Comparison of ENCODE assay signal across 1 cellular context in the genomic region with DNA sequence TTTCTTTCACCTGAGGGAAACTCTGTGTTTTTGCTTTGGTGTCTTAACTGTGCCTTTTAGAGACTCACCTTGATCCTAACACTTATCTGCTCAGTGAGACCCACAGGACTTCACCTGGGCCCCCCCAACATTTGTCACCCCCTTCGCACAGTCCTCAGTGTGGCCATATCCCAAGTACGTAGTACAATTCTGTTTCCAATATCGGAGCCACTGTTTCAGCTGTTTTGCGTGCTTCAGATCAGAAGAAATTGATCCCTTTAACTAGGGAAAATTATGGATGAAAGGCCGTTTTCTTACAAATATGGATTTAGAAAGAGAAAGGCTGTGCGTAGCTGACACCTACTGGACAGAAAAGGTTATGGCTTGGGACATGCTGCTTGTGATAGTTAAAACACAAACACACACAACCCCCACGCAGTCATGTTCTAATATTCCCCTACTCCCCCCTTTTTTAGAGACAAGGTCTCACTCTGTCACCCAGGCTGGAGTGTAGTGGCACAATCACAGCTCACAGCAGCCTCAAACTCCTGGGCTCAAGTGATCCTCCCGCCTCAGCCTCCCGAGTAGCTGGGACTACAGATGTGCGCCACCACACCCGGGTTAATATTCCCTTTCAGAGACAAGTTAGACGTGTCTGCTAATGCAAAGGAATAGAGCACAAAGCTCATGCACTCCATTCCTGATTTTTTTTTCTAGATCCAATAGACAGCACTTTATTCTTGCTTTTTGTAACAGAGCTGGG.
TF ChIP-seq lines count a peak whose summit lies in the region.

No MANE protein-coding gene starts in this region.

TF ChIP-seq in HCT116, 20 proteins besides CTCF, POLR2A, EP300 and RAD21 (continued from another document):
- TF ChIP-seq, protein P1, sequence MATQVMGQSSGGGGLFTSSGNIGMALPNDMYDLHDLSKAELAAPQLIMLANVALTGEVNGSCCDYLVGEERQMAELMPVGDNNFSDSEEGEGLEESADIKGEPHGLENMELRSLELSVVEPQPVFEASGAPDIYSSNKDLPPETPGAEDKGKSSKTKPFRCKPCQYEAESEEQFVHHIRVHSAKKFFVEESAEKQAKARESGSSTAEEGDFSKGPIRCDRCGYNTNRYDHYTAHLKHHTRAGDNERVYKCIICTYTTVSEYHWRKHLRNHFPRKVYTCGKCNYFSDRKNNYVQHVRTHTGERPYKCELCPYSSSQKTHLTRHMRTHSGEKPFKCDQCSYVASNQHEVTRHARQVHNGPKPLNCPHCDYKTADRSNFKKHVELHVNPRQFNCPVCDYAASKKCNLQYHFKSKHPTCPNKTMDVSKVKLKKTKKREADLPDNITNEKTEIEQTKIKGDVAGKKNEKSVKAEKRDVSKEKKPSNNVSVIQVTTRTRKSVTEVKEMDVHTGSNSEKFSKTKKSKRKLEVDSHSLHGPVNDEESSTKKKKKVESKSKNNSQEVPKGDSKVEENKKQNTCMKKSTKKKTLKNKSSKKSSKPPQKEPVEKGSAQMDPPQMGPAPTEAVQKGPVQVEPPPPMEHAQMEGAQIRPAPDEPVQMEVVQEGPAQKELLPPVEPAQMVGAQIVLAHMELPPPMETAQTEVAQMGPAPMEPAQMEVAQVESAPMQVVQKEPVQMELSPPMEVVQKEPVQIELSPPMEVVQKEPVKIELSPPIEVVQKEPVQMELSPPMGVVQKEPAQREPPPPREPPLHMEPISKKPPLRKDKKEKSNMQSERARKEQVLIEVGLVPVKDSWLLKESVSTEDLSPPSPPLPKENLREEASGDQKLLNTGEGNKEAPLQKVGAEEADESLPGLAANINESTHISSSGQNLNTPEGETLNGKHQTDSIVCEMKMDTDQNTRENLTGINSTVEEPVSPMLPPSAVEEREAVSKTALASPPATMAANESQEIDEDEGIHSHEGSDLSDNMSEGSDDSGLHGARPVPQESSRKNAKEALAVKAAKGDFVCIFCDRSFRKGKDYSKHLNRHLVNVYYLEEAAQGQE (IDR thresholded peaks at IDR 0.05; ENCODE audit: low read depth): no peak
- TF ChIP-seq, protein P2, sequence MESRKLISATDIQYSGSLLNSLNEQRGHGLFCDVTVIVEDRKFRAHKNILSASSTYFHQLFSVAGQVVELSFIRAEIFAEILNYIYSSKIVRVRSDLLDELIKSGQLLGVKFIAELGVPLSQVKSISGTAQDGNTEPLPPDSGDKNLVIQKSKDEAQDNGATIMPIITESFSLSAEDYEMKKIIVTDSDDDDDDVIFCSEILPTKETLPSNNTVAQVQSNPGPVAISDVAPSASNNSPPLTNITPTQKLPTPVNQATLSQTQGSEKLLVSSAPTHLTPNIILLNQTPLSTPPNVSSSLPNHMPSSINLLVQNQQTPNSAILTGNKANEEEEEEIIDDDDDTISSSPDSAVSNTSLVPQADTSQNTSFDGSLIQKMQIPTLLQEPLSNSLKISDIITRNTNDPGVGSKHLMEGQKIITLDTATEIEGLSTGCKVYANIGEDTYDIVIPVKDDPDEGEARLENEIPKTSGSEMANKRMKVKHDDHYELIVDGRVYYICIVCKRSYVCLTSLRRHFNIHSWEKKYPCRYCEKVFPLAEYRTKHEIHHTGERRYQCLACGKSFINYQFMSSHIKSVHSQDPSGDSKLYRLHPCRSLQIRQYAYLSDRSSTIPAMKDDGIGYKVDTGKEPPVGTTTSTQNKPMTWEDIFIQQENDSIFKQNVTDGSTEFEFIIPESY (IDR thresholded peaks at IDR 0.05; ENCODE audit: extremely low read depth, insufficient replicate concordance, low read length): no peak
- TF ChIP-seq EZH2 (IDR thresholded peaks at IDR 0.05): no peak
- no peak for TF ChIP-seq CEBPB (IDR thresholded peaks at IDR 0.05; ENCODE audit: low read depth)
- no peak for TF ChIP-seq CBX3 (IDR thresholded peaks at IDR 0.05; ENCODE audit: low read depth)
- no peak for TF ChIP-seq SIN3A (IDR thresholded peaks at IDR 0.05; ENCODE audit: low read depth)
